In the genomic region with DNA sequence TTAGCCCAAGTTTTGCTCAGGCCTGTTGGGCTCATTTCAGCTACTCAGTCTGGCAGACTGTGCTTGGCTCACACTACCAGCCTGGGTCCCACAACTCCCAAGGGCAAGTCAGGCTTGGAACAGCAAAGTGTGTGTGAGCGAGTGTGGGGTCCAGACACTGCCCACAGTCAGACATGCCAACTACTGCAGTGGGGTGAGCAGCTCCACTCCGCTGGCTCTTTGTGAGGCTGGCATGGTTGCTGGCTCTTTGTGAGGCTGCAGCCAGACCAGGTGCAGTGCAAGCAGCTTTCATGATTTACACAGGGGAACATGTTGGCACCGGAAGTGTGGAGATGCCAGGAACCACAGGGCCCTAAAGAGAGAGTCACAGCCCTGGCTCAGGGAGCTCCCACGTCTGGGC, we compare ENCODE assay signal across 28 cellular contexts.
"Had no signal": no experiment of that assay in that cellular context is flagged by ENCODE, and none has a peak within 500 bp of the region (broad histone marks: within the 10 kb centered on the region; RNA-seq: fewer than 3 reads in every experiment).

No MANE protein-coding gene starts in this region.

- DNase-seq: activated CD4-positive, alpha-beta T cell treated with anti-CD3 and anti-CD28 coated beads, Interleukin-2, amount 50 U/mL, for 1 hour; activated CD4-positive, CD25-positive, alpha-beta regulatory T cell; activated CD8-positive, alpha-beta memory T cell treated with anti-CD3 and anti-CD28 coated beads, Interleukin-2, amount 50 U/mL, for 4 hours; activated CD8-positive, alpha-beta T cell treated with anti-CD3 and anti-CD28 coated beads for 36 hours; activated gamma-delta T cell treated with Interleukin-2 at 50 U/mL for 16 hours; activated naive CD4-positive, alpha-beta T cell treated with anti-CD3 and anti-CD28 coated beads, Interleukin-2, amount 50 U/mL, for 16 hours; activated T-cell treated with anti-CD3 and anti-CD28 coated beads, Interleukin-2, amount 50 U/mL, for 72 hours; amniotic stem cell; body of pancreas; central memory CD4-positive, alpha-beta T cell; Kasumi-1; KBM-7; NCI-H146; NCI-H187 treated with DMSO at 0.1 percent for 48 hours; NCI-H2081 treated with DMSO at 0.1 percent for 48 hours; NCI-H2227 treated with DMSO at 0.1 percent for 48 hours; NCI-H526; NCI-H774; T-cell; T-helper 2 cell; T1000 had no signal

- H3K27ac ChIP-seq: ascending aorta, body of pancreas, SK-N-MC, VCaP had no signal

- H3K9me3 ChIP-seq: ascending aorta, body of pancreas had no signal

- H3K4me3 Mint-ChIP-seq: activated CD8-positive, alpha-beta T cell treated with anti-CD3 and anti-CD28 coated beads for 36 hours; activated T-cell treated with anti-CD3 and anti-CD28 coated beads, Interleukin-2, amount 50 U/mL, for 72 hours; T-cell had no signal

- ATAC-seq: activated CD8-positive, alpha-beta T cell treated with anti-CD3 and anti-CD28 coated beads for 36 hours; activated T-cell treated with anti-CD3 and anti-CD28 coated beads, Interleukin-2, amount 50 U/mL, for 72 hours; body of pancreas; Right ventricle myocardium inferior; T-cell had no signal

- H3K36me3 Mint-ChIP-seq: T-cell had no signal

- H3K4me1 Mint-ChIP-seq: T-cell had no signal

- H3K36me3 ChIP-seq: ascending aorta had no signal

- H3K27me3 ChIP-seq: ascending aorta, body of pancreas had no signal

- H3K4me1 ChIP-seq: ascending aorta, body of pancreas had no signal

- H3K27ac Mint-ChIP-seq: activated CD8-positive, alpha-beta T cell treated with anti-CD3 and anti-CD28 coated beads for 36 hours; activated T-cell treated with anti-CD3 and anti-CD28 coated beads, Interleukin-2, amount 50 U/mL, for 72 hours; activated T-helper 2 cell treated with anti-CD3 and anti-CD28 coated beads, Interferon-gamma antibody, Interleukin-2, Interleukin-4, amounts not matched to agents 10 μg/mL and 5 μg/mL and 100 μg/mL, durations not matched to agents 14 hours and 24 hours and 36 hours; T-cell had no signal

- FAIRE-seq: bronchial epithelial cell, TTC549 had no signal

- H3K27me3 Mint-ChIP-seq: activated CD8-positive, alpha-beta T cell treated with anti-CD3 and anti-CD28 coated beads for 36 hours; T-cell had no signal

- H3K4me3 ChIP-seq: ascending aorta, body of pancreas, SK-N-MC had no signal

- H3K9me3 Mint-ChIP-seq: activated CD8-positive, alpha-beta T cell treated with anti-CD3 and anti-CD28 coated beads for 36 hours; activated T-cell treated with anti-CD3 and anti-CD28 coated beads, Interleukin-2, amount 50 U/mL, for 72 hours; activated T-helper 2 cell treated with anti-CD3 and anti-CD28 coated beads, Interferon-gamma antibody, Interleukin-2, Interleukin-4, amounts not matched to agents 10 μg/mL and 5 μg/mL and 100 μg/mL, durations not matched to agents 14 hours and 24 hours and 36 hours; T-cell had no signal
